ENCODE assay signal across 9 cellular contexts in the genomic region with DNA sequence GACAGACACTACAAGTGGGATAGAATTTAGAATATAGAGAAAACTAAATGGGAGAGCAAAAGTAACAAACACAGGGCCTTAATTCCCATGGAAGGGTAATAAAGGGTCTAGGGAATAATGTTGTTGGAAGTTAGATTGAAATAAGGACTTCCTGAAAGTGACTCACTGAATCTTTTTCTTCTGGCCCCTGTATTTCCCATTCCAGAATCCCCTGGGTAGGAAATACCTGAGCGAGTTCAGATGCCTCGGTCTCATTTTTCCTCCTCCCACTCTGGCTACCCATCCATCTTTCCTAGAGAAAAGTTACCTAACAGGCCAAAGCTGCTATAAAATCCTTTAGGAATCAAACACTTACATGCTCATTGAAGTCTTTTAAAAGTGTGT. TPM values are rescaled to one million over a fixed set of nuclear protein-coding genes. Genes with fewer than 3 reads are reported as not detected.
DNase-seq lines count a peak whose midpoint lies in the region; ATAC-seq and TF ChIP-seq lines count a peak whose summit lies in the region.
"Had no signal": no experiment of that assay in that cellular context is flagged by ENCODE, and none has a peak within 500 bp of the region (broad histone marks: within the 10 kb centered on the region; RNA-seq: fewer than 3 reads in every experiment).

No MANE protein-coding gene starts in this region.

- H3K27ac Mint-ChIP-seq in natural killer cell treated with Interleukin-12 subunit alpha and Interleukin-12 subunit beta and Interleukin-15 and Interleukin-18, amount 100 ng/mL, for 72 hours, result peak overlapping the region; percentile 97

- H3K4me1 ChIP-seq in MM.1S (ENCODE audit: low read length), result peaks cover 49% of the 10 kb centered on the region
- peaks cover 26% of the 10 kb centered on the region for H3K4me1 ChIP-seq in colonic mucosa

- H3K36me3 Mint-ChIP-seq in natural killer cell treated with Interleukin-12 subunit alpha and Interleukin-12 subunit beta and Interleukin-15 and Interleukin-18, amount 100 ng/mL, for 72 hours, result no peaks in the 10 kb centered on the region

- no peaks in the 10 kb centered on the region for H3K27me3 Mint-ChIP-seq in natural killer cell treated with Interleukin-12 subunit alpha and Interleukin-12 subunit beta and Interleukin-15 and Interleukin-18, amount 100 ng/mL, for 72 hours

- intact Hi-C loops in colonic mucosa (cut with DNase I), result no loop called here

- peaks cover 31% of the 10 kb centered on the region for H3F3A ChIP-seq in MM.1S (ENCODE audit: insufficient read depth, low read length)

- H3K36me3 ChIP-seq in MM.1S (replicated peaks; ENCODE audit: insufficient read depth, low read length), result no peaks in the 10 kb centered on the region
- H3K36me3 ChIP-seq in colonic mucosa, result no peaks in the 10 kb centered on the region

- H3K9ac ChIP-seq in MM.1S (ENCODE audit: low read length) (no peak overlapping the region), colonic mucosa (ENCODE audit: low read depth in 2 of 2, low read length in 2 of 2) (peak overlapping the region; percentile 38 to 85)

- no peaks in the 10 kb centered on the region for H3K9me2 ChIP-seq in MM.1S (replicated peaks; ENCODE audit: insufficient read depth, low read length)

- DNase-seq in AG10803 (ENCODE audit: low read depth) (no peak), MM.1S (no peak), colonic mucosa (no peak), GM19238 (ENCODE audit: insufficient read length, low spot score) (no peak), AG08396 (ENCODE audit: low spot score) (no peak)
- DNase-seq in natural killer cell treated with Interleukin-12 subunit alpha and Interleukin-12 subunit beta and Interleukin-15 and Interleukin-18, amount 100 ng/mL, for 72 hours (ENCODE audit: low spot score), result no peak
- DNase-seq in activated CD8-positive, alpha-beta memory T cell treated with anti-CD3 and anti-CD28 coated beads, Interleukin-2, amount 50 U/mL, for 48 hours, result no peak
- DNase-seq: NK-92 treated with Interleukin-12 subunit alpha and Interleukin-12 subunit beta, amount 100 ng/mL, for 24 hours had no signal

- TF ChIP-seq CTCF in AG10803 (conservative IDR thresholded peaks at IDR 0.05; ENCODE audit: low read length) (no peak), MM.1S (IDR thresholded peaks at IDR 0.05; ENCODE audit: low read length) (no peak), colonic mucosa (IDR thresholded peaks at IDR 0.05) (no peak)

- H3K9me3 ChIP-seq in MM.1S (replicated peaks; ENCODE audit: insufficient read depth, low read length) (no peaks in the 10 kb centered on the region), colonic mucosa (no peaks in the 10 kb centered on the region)

- H3K4me2 ChIP-seq in MM.1S (ENCODE audit: low read depth, low read length), result no peak overlapping the region; the same call in 1 of the 2 replicates

- peak overlapping the region; percentile 76 for H3K4me3 Mint-ChIP-seq in natural killer cell treated with Interleukin-12 subunit alpha and Interleukin-12 subunit beta and Interleukin-15 and Interleukin-18, amount 100 ng/mL, for 72 hours

- H3K9me3 Mint-ChIP-seq in natural killer cell treated with Interleukin-12 subunit alpha and Interleukin-12 subunit beta and Interleukin-15 and Interleukin-18, amount 100 ng/mL, for 72 hours, result no peaks in the 10 kb centered on the region

- H3K27ac ChIP-seq in MM.1S (ENCODE audit: low read length) (peak overlapping the region; percentile 87; the same call in 1 of the 2 replicates), colonic mucosa (peak overlapping the region; percentile 100)

- H3K4me3 ChIP-seq in AG10803 (ENCODE audit: low read length) (peak overlapping the region; percentile 37), MM.1S (ENCODE audit: low read length) (no peak overlapping the region), colonic mucosa (no peak overlapping the region)

- peaks cover 55 to 60% of the 10 kb centered on the region in 2 donors for H3K4me1 Mint-ChIP-seq in natural killer cell treated with Interleukin-12 subunit alpha and Interleukin-12 subunit beta and Interleukin-15 and Interleukin-18, amount 100 ng/mL, for 72 hours (ENCODE audit: low read depth in 2 of 2)

- H3K27me3 ChIP-seq in MM.1S (replicated peaks; ENCODE audit: insufficient read depth, low read length) (no peaks in the 10 kb centered on the region), colonic mucosa (no peaks in the 10 kb centered on the region)

- no peaks in the 10 kb centered on the region for H4K20me1 ChIP-seq in MM.1S (ENCODE audit: insufficient read depth, low read length)

- H2AFZ ChIP-seq in MM.1S (ENCODE audit: low read length), result peak overlapping the region; percentile 1

- peaks cover 26% of the 10 kb centered on the region for H3K79me2 ChIP-seq in MM.1S (ENCODE audit: low read length)

- no peak for ATAC-seq in natural killer cell treated with Interleukin-12 subunit alpha and Interleukin-12 subunit beta and Interleukin-15 and Interleukin-18, amount 100 ng/mL, for 72 hours
- ATAC-seq in HG03520 (IDR thresholded peaks at IDR 0.05; ENCODE audit: unreplicated experiment), result no peak

RNA-seq across cellular contexts. Expression of gene MEF2D, which starts 3.1 kb away (rescaled TPM):
- total RNA-seq in colonic mucosa, result 10 to 100 TPM; 32.3 to 49.9 TPM
- 10 to 100 TPM; 48.1 to 62.2 TPM for total RNA-seq in natural killer cell treated with Interleukin-12 subunit alpha and Interleukin-12 subunit beta and Interleukin-15 and Interleukin-18, amount 100 ng/mL, for 72 hours
